Comparison of ENCODE assay signal across 9 cellular contexts in the genomic region with DNA sequence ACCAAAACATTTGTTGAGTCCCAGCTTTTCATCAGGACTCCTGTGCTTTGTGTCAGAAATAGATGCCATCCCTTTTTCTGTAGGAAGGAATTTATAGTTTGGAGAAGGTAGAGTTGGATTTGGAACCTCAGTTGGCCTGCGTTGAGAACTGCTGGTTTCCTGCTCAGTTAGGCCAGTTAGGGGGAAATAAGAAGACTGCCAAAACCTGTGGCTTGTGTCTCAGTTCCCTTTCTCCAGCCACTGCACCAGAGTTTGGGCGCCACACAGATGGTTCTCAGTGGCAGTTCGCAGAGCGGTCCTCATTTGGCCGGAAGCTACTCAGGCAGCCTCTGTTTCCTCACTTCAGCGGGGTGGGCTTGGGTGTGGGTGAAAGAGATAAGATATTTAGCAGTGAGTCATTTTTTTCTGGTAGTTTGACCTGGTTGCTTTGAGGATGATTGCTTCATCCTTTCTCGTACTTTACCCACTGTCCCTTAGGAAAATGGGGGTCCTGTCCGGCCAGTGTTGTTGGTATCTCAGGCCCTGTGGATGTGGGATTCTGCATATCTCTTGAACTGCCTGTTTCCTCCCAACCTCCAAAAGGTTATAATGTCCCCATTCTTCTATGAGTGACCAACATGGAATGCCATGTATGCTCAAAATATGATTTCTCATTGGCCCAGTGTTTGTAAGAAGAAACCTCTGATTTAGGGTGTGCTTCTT. TPM values are rescaled to one million over a fixed set of nuclear protein-coding genes. Genes with fewer than 3 reads are reported as not detected.
DNase-seq lines count a peak whose midpoint lies in the region; ATAC-seq lines count a peak whose summit lies in the region.
"Had no signal": no experiment of that assay in that cellular context is flagged by ENCODE, and none has a peak within 500 bp of the region (broad histone marks: within the 10 kb centered on the region; RNA-seq: fewer than 3 reads in every experiment).

No MANE protein-coding gene starts in this region.

- DNase-seq in Ammon's horn (ENCODE audit: low spot score) (peak; percentile 63), RPMI8226 (peak; percentile 81), dermis microvascular lymphatic vessel endothelial cell (ENCODE audit: low read depth in 2 of 2) (peak; percentile 68 to 69), T-helper 9 cell (no peak)
- DNase-seq in stimulated activated CD8-positive, alpha-beta memory T cell treated with anti-CD3 and anti-CD28 coated beads, Interleukin-12 subunit alpha, Interleukin-12 subunit beta, amount 100 ng/mL, for 1 hour (ENCODE audit: low read depth): peak; percentile 28
- no peak for DNase-seq in stimulated activated naive CD4-positive, alpha-beta T cell (lab: John Stamatoyannopoulos, UW)

- ATAC-seq in GM19035 (IDR thresholded peaks at IDR 0.05; ENCODE audit: unreplicated experiment) (peak; percentile 85), HG03060 (IDR thresholded peaks at IDR 0.05; ENCODE audit: low read depth, unreplicated experiment) (peak; percentile 58)
- ATAC-seq: body of pancreas had no signal

RNA-seq across cellular contexts. Expression of gene JARID2, which starts 53.7 kb away (rescaled TPM):
- total RNA-seq in dermis microvascular lymphatic vessel endothelial cell: 11.8 and 14.3 TPM in 2 replicates

Comparison
In these comparisons a context has a peak if more than half of its experiments do, and no peak if none do; other contexts are left out.
1. DNase-seq: peak in Ammon's horn (single experiment), RPMI8226 (single experiment), dermis microvascular lymphatic vessel endothelial cell (2 of 2) and stimulated activated CD8-positive, alpha-beta memory T cell treated with anti-CD3 and anti-CD28 coated beads, Interleukin-12 subunit alpha, Interleukin-12 subunit beta, amount 100 ng/mL, for 1 hour (single experiment); none in T-helper 9 cell (single experiment) and stimulated activated naive CD4-positive, alpha-beta T cell (0 of 6).